15 cellular contexts compared by ENCODE assay signal in the genomic region with DNA sequence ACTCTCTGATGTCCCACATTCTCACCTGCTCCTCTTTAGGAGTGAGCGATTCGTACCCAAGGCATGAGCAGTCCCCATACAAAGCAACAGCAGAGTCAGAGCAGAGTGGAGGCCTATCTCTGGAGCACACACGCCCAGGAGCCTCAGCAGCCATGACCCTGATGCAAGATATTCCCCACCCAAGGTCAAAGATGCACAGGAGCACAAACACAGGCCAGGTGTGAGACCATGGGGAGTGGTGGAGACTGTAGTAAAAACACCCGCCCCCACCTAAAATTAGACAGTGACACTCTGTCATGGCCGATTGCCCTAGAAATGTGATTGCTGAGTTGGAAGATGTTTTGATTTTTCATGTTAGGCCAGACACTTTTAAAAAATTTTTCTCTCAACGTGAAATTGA. TPM values are rescaled to one million over a fixed set of nuclear protein-coding genes. Genes with fewer than 3 reads are reported as not detected.
DNase-seq lines count a peak whose midpoint lies in the region; ATAC-seq and TF ChIP-seq lines count a peak whose summit lies in the region.
"Had no signal": no experiment of that assay in that cellular context is flagged by ENCODE, and none has a peak within 500 bp of the region (broad histone marks: within the 10 kb centered on the region; RNA-seq: fewer than 3 reads in every experiment).

No MANE protein-coding gene starts in this region.

- H3K27ac Mint-ChIP-seq in activated naive CD8-positive, alpha-beta T cell treated with anti-CD3 and anti-CD28 coated beads, Interleukin-2, amount 10 ng/mL, durations not matched to agents 7 days and 5 days = peak overlapping the region; percentile 30
- no peak overlapping the region for H3K27ac Mint-ChIP-seq in activated naive CD8-positive, alpha-beta T cell treated with anti-CD3 and anti-CD28 coated beads for 36 hours
- peak overlapping the region in 5 of 6 donors; percentile 32 to 89 (median 47) for H3K27ac Mint-ChIP-seq in naive B cell
- no peak overlapping the region for H3K27ac Mint-ChIP-seq in activated CD8-positive, alpha-beta memory T cell treated with anti-CD3 and anti-CD28 coated beads, Interleukin-2, amount 10 ng/mL, durations not matched to agents 7 days and 5 days
- peak overlapping the region in 1 of 3 experiments; percentile 81; a peak in 1 of 7 replicates for H3K27ac Mint-ChIP-seq in H9

- no peak overlapping the region for H2BK5ac ChIP-seq in H9 (ENCODE audit: insufficient read length, low read length)

- H3K27ac ChIP-seq in brain microvascular endothelial cell (peak overlapping the region; percentile 14), tibial artery (peak overlapping the region; percentile 53 to 64), H9 (ENCODE audit: insufficient read length, low read depth, low read length) (no peak overlapping the region)
- H3K27ac ChIP-seq: testis had no signal

- no peak overlapping the region for H2AK5ac ChIP-seq in H9 (ENCODE audit: insufficient read length, low read length)

- no peak overlapping the region for H2BK15ac ChIP-seq in H9 (ENCODE audit: low read depth, low read length)

- H2BK20ac ChIP-seq in H9 (ENCODE audit: low read depth, low read length, poor library complexity, severe bottlenecking) = no peak overlapping the region

- no peak overlapping the region for H3K18ac ChIP-seq in H9 (ENCODE audit: insufficient read length, low read depth, low read length)

- H3K4me3 ChIP-seq in brain microvascular endothelial cell (ENCODE audit: low read depth, low read length) = no peak overlapping the region
- H3K4me3 ChIP-seq in tibial artery = no peak overlapping the region
- H3K4me3 ChIP-seq: gastrocnemius medialis, testis had no signal

- peaks cover 38% of the 10 kb centered on the region for H3K36me3 Mint-ChIP-seq in activated naive CD8-positive, alpha-beta T cell treated with anti-CD3 and anti-CD28 coated beads, Interleukin-2, amount 10 ng/mL, durations not matched to agents 7 days and 5 days
- peaks cover 30% of the 10 kb centered on the region for H3K36me3 Mint-ChIP-seq in activated naive CD8-positive, alpha-beta T cell treated with anti-CD3 and anti-CD28 coated beads for 36 hours
- H3K36me3 Mint-ChIP-seq in naive B cell (peaks cover 12 to 32% of the 10 kb centered on the region in 2 donors), H9 (ENCODE audit: insufficient read depth in 1 of 3, low read depth in 3 of 3) (peaks cover 40 to 49% (median 42%) of the 10 kb centered on the region in 3 experiments)
- H3K36me3 Mint-ChIP-seq in activated CD8-positive, alpha-beta memory T cell treated with anti-CD3 and anti-CD28 coated beads, Interleukin-2, amount 10 ng/mL, durations not matched to agents 7 days and 5 days = peaks cover 36% of the 10 kb centered on the region

- no peak overlapping the region for H3K4ac ChIP-seq in H9 (ENCODE audit: low read depth, low read length)

- H2BK12ac ChIP-seq in H9 (ENCODE audit: insufficient read length, low read depth, low read length) = no peak overlapping the region

- no CpG with 5 or more reads among the region's 6 CpGs for WGBS in H9 (ENCODE audit: extremely low coverage, insufficient read length, low lambda C conversion rate)

- H3K9me3 Mint-ChIP-seq in activated naive CD8-positive, alpha-beta T cell treated with anti-CD3 and anti-CD28 coated beads, Interleukin-2, amount 10 ng/mL, durations not matched to agents 7 days and 5 days = peaks cover 4% of the 10 kb centered on the region
- peaks cover 2% of the 10 kb centered on the region for H3K9me3 Mint-ChIP-seq in activated naive CD8-positive, alpha-beta T cell treated with anti-CD3 and anti-CD28 coated beads for 36 hours
- H3K9me3 Mint-ChIP-seq in naive B cell (peaks cover 0 to 4% (median 0%) of the 10 kb centered on the region in 7 donors), H9 (peaks cover 11 to 22% of the 10 kb centered on the region in 2 experiments)
- H3K9me3 Mint-ChIP-seq in activated CD8-positive, alpha-beta memory T cell treated with anti-CD3 and anti-CD28 coated beads, Interleukin-2, amount 10 ng/mL, durations not matched to agents 7 days and 5 days (ENCODE audit: low read depth) = peaks cover 5% of the 10 kb centered on the region

- no peak overlapping the region for H4K91ac ChIP-seq in H9 (ENCODE audit: insufficient read length, low read depth, low read length)

- no peaks in the 10 kb centered on the region for H3K9me3 ChIP-seq in tibial artery
- no peaks in the 10 kb centered on the region for H3K9me3 ChIP-seq in H9 (ENCODE audit: control insufficient read depth, low read depth, low read length)
- H3K9me3 ChIP-seq: gastrocnemius medialis, testis had no signal

- intact Hi-C loops in tibial artery (cut with DNase I; ENCODE audit: low total_unique reads) = no loop called here

- H3K23ac ChIP-seq in H9 (ENCODE audit: insufficient read length, low read depth, low read length) = no peak overlapping the region

- no peak overlapping the region for H3K14ac ChIP-seq in H9 (ENCODE audit: insufficient read depth, low read length)

- no peak overlapping the region for H4K8ac ChIP-seq in H9 (replicated peaks; ENCODE audit: insufficient read length, low read depth, low read length)

- H3K36me3 ChIP-seq in brain microvascular endothelial cell (replicated peaks) (peaks cover 42% of the 10 kb centered on the region), tibial artery (peaks cover 8 to 20% (median 12%) of the 10 kb centered on the region in 3 donors)

- H3K27me3 ChIP-seq in brain microvascular endothelial cell (replicated peaks) (no peaks in the 10 kb centered on the region), tibial artery (no peaks in the 10 kb centered on the region), H9 (ENCODE audit: insufficient read depth, low read length) (no peaks in the 10 kb centered on the region)
- H3K27me3 ChIP-seq: gastrocnemius medialis, testis had no signal

- DNase-seq in activated naive CD8-positive, alpha-beta T cell treated with anti-CD3 and anti-CD28 coated beads, Interleukin-2, amount 10 ng/mL, durations not matched to agents 7 days and 5 days = no peak
- no peak for DNase-seq in activated naive CD8-positive, alpha-beta T cell treated with anti-CD3 and anti-CD28 coated beads for 36 hours
- DNase-seq in brain microvascular endothelial cell = no peak
- no peak for DNase-seq in naive B cell
- peak; percentile 20 to 54 for DNase-seq in tibial artery
- DNase-seq in NCI-H345 treated with DMSO at 0.1 percent for 48 hours (lab: John Stamatoyannopoulos, UW; ENCODE audit: unreplicated experiment) = no peak
- DNase-seq in activated CD8-positive, alpha-beta memory T cell treated with anti-CD3 and anti-CD28 coated beads, Interleukin-2, amount 10 ng/mL, durations not matched to agents 7 days and 5 days = no peak
- DNase-seq in H9 = no peak
- DNase-seq: activated CD4-positive, CD25-positive, alpha-beta regulatory T cell; amygdala; gastrocnemius medialis; NCI-H1048; NK-92 treated with Interleukin-12 subunit alpha and Interleukin-12 subunit beta, amount 100 ng/mL, for 24 hours; testis had no signal

- POLR2A ChIA-PET in activated naive CD8-positive, alpha-beta T cell treated with anti-CD3 and anti-CD28 coated beads, Interleukin-2, amount 10 ng/mL, durations not matched to agents 7 days and 5 days (lab: Charles Lee) = no interaction called here

- no peak overlapping the region for H2BK120ac ChIP-seq in H9 (ENCODE audit: low read depth, low read length, poor library complexity, severe bottlenecking)

- CTCF ChIA-PET in activated CD8-positive, alpha-beta memory T cell treated with anti-CD3 and anti-CD28 coated beads, Interleukin-2, amount 10 ng/mL, durations not matched to agents 7 days and 5 days (lab: Charles Lee) = no interaction called here

- H2AFZ ChIP-seq in H9 (ENCODE audit: low read length) = no peak overlapping the region

- no peaks in the 10 kb centered on the region for H3K27me3 Mint-ChIP-seq in activated naive CD8-positive, alpha-beta T cell treated with anti-CD3 and anti-CD28 coated beads, Interleukin-2, amount 10 ng/mL, durations not matched to agents 7 days and 5 days
- H3K27me3 Mint-ChIP-seq in activated naive CD8-positive, alpha-beta T cell treated with anti-CD3 and anti-CD28 coated beads for 36 hours = no peaks in the 10 kb centered on the region
- H3K27me3 Mint-ChIP-seq in naive B cell (no peaks in the 10 kb centered on the region), H9 (ENCODE audit: low read depth) (no peaks in the 10 kb centered on the region; the same call in 1 of the 2 replicates)
- no peaks in the 10 kb centered on the region for H3K27me3 Mint-ChIP-seq in activated CD8-positive, alpha-beta memory T cell treated with anti-CD3 and anti-CD28 coated beads, Interleukin-2, amount 10 ng/mL, durations not matched to agents 7 days and 5 days

- no peak for ATAC-seq in activated naive CD8-positive, alpha-beta T cell treated with anti-CD3 and anti-CD28 coated beads, Interleukin-2, amount 10 ng/mL, durations not matched to agents 7 days and 5 days (ENCODE audit: low read depth)
- ATAC-seq in naive B cell (ENCODE audit: low read depth in 2 of 2) = no peak
- ATAC-seq in activated CD8-positive, alpha-beta memory T cell treated with anti-CD3 and anti-CD28 coated beads, Interleukin-2, amount 10 ng/mL, durations not matched to agents 7 days and 5 days = no peak
- ATAC-seq: gastrocnemius medialis had no signal

- no peak overlapping the region for H3K56ac ChIP-seq in H9 (ENCODE audit: insufficient read length, low read depth, low read length)

- H3K4me1 ChIP-seq in tibial artery (peaks cover 0 to 67% (median 33%) of the 10 kb centered on the region in 4 donors), H9 (ENCODE audit: insufficient read depth, low read length) (peaks cover 2% of the 10 kb centered on the region)
- H3K4me1 ChIP-seq: testis had no signal

- H4K20me1 ChIP-seq in H9 (ENCODE audit: control insufficient read depth, insufficient read depth, insufficient read length) = no peaks in the 10 kb centered on the region

- TF ChIP-seq CTCF in brain microvascular endothelial cell (IDR thresholded peaks at IDR 0.05; ENCODE audit: low read depth, low read length, missing control alignments) (no peak), tibial artery (IDR thresholded peaks at IDR 0.05) (no peak), H9 (conservative IDR thresholded peaks at IDR 0.05) (no peak)

- no peaks in the 10 kb centered on the region for H3K23me2 ChIP-seq in H9 (ENCODE audit: insufficient read length, low read depth, low read length, poor library complexity, severe bottlenecking)

- in situ Hi-C loops in brain microvascular endothelial cell (cut with HindIII; ENCODE audit: low pct_ligation_motif_present, low sequenced_read_pairs) = no loop called here

- no peak overlapping the region for H3K9ac ChIP-seq in H9 (ENCODE audit: extremely low read depth, insufficient read length, low read length)

- no peak overlapping the region for H3K4me3 Mint-ChIP-seq in activated naive CD8-positive, alpha-beta T cell treated with anti-CD3 and anti-CD28 coated beads, Interleukin-2, amount 10 ng/mL, durations not matched to agents 7 days and 5 days
- no peak overlapping the region for H3K4me3 Mint-ChIP-seq in activated naive CD8-positive, alpha-beta T cell treated with anti-CD3 and anti-CD28 coated beads for 36 hours
- H3K4me3 Mint-ChIP-seq in naive B cell = peak overlapping the region in 1 of 8 donors; percentile 20
- H3K4me3 Mint-ChIP-seq in activated CD8-positive, alpha-beta memory T cell treated with anti-CD3 and anti-CD28 coated beads, Interleukin-2, amount 10 ng/mL, durations not matched to agents 7 days and 5 days = no peak overlapping the region
- H3K4me3 Mint-ChIP-seq in H9 = no peak overlapping the region

- H3K4me2 ChIP-seq in H9 (ENCODE audit: insufficient read depth, insufficient read length, low read length) = no peak overlapping the region

- H3K4me1 Mint-ChIP-seq in activated naive CD8-positive, alpha-beta T cell treated with anti-CD3 and anti-CD28 coated beads, Interleukin-2, amount 10 ng/mL, durations not matched to agents 7 days and 5 days = peaks cover 45% of the 10 kb centered on the region
- H3K4me1 Mint-ChIP-seq in activated naive CD8-positive, alpha-beta T cell treated with anti-CD3 and anti-CD28 coated beads for 36 hours = peaks cover 36% of the 10 kb centered on the region
- H3K4me1 Mint-ChIP-seq in naive B cell (peaks cover 35 to 58% (median 47%) of the 10 kb centered on the region in 3 donors), H9 (peaks cover 34 to 51% of the 10 kb centered on the region in 2 experiments)
- H3K4me1 Mint-ChIP-seq in activated CD8-positive, alpha-beta memory T cell treated with anti-CD3 and anti-CD28 coated beads, Interleukin-2, amount 10 ng/mL, durations not matched to agents 7 days and 5 days = peaks cover 41% of the 10 kb centered on the region

- no peak overlapping the region for H4K5ac ChIP-seq in H9 (ENCODE audit: insufficient read length, low read depth, low read length)

- peaks cover 4% of the 10 kb centered on the region for H3K79me1 ChIP-seq in H9 (ENCODE audit: insufficient read depth, low read depth, low read length, poor library complexity, severe bottlenecking)

- H3T11ph ChIP-seq in H9 (ENCODE audit: low read length) = no peak overlapping the region

- H3K79me2 ChIP-seq in H9 (ENCODE audit: insufficient read depth, low read length) = peaks cover 26% of the 10 kb centered on the region; the same call in 1 of the 2 replicates

RNA-seq across cellular contexts. Expression of a gene that starts 21.4 kb away (rescaled TPM):
- 10 to 100 TPM; 48.0 to 51.0 TPM for total RNA-seq in activated naive CD8-positive, alpha-beta T cell treated with anti-CD3 and anti-CD28 coated beads, Interleukin-2, amount 10 ng/mL, durations not matched to agents 7 days and 5 days
- total RNA-seq in activated naive CD8-positive, alpha-beta T cell treated with anti-CD3 and anti-CD28 coated beads for 36 hours = 10 to 100 TPM; 24.0 to 26.5 TPM
- polyA plus RNA-seq in naive B cell (ENCODE audit: low read depth in 6 of 6) = 10 to 100 TPM in 1 of 6 donors, 1 to 10 TPM in 4, under 1 TPM in 1; 1.00 to 12.2 (median 2.1) TPM
- total RNA-seq in activated CD8-positive, alpha-beta memory T cell treated with anti-CD3 and anti-CD28 coated beads, Interleukin-2, amount 10 ng/mL, durations not matched to agents 7 days and 5 days = 10 to 100 TPM; 55.7 to 59.6 TPM
- 89.8 and 97.8 TPM in 2 replicates for total RNA-seq in H9 (2021)

RNA-seq across cellular contexts. Expression of a gene that starts 39.1 kb away (rescaled TPM):
- total RNA-seq in activated naive CD8-positive, alpha-beta T cell treated with anti-CD3 and anti-CD28 coated beads, Interleukin-2, amount 10 ng/mL, durations not matched to agents 7 days and 5 days = not detected
- not detected for total RNA-seq in activated naive CD8-positive, alpha-beta T cell treated with anti-CD3 and anti-CD28 coated beads for 36 hours
- polyA plus RNA-seq in naive B cell (ENCODE audit: low read depth in 6 of 6) = not detected
- not detected for total RNA-seq in activated CD8-positive, alpha-beta memory T cell treated with anti-CD3 and anti-CD28 coated beads, Interleukin-2, amount 10 ng/mL, durations not matched to agents 7 days and 5 days
- total RNA-seq in H9 (2021) = not detected in 2 replicates
- total RNA-seq: gastrocnemius medialis had no signal
- polyA plus RNA-seq: keratinocyte had no signal

Comparison
In these comparisons a context has a peak if more than half of its experiments do, and no peak if none do; other contexts are left out.
1. H3K27ac Mint-ChIP-seq: peak in activated naive CD8-positive, alpha-beta T cell treated with anti-CD3 and anti-CD28 coated beads, Interleukin-2, amount 10 ng/mL, durations not matched to agents 7 days and 5 days (single experiment) and naive B cell (5 of 6); none in activated naive CD8-positive, alpha-beta T cell treated with anti-CD3 and anti-CD28 coated beads for 36 hours (single experiment) and activated CD8-positive, alpha-beta memory T cell treated with anti-CD3 and anti-CD28 coated beads, Interleukin-2, amount 10 ng/mL, durations not matched to agents 7 days and 5 days (single experiment).
2. DNase-seq: peak in tibial artery (2 of 2); none in activated naive CD8-positive, alpha-beta T cell treated with anti-CD3 and anti-CD28 coated beads, Interleukin-2, amount 10 ng/mL, durations not matched to agents 7 days and 5 days (single experiment), activated naive CD8-positive, alpha-beta T cell treated with anti-CD3 and anti-CD28 coated beads for 36 hours (single experiment), brain microvascular endothelial cell (single experiment), naive B cell (single experiment), NCI-H345 treated with DMSO at 0.1 percent for 48 hours (single experiment), activated CD8-positive, alpha-beta memory T cell treated with anti-CD3 and anti-CD28 coated beads, Interleukin-2, amount 10 ng/mL, durations not matched to agents 7 days and 5 days (single experiment) and H9 (single experiment).